Comparison of ENCODE assay signal across 11 cellular contexts in the genomic region with DNA sequence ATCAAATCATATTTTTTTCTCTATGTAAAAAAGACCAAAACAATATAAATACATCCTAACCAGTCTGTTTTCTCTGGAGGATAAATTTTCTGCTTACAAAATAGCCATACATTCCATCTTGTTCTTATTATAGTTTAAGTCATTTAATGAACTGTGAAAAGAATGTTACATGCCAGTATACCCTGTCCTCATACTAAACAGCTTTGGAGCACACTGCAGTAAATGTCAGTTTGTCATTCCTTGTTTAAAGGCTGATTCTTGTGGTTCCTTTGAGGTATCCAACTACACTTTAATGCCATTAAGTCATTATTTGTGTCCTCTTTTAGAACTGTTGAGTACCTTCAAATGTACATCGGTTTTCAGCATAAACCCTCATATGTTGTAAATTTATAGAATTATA.
"Had no signal": no experiment of that assay in that cellular context is flagged by ENCODE, and none has a peak within 500 bp of the region (broad histone marks: within the 10 kb centered on the region; RNA-seq: fewer than 3 reads in every experiment).

No MANE protein-coding gene starts in this region.

- H3K4me1 ChIP-seq: heart left ventricle, left lung, pancreas, stomach had no signal

- H3K36me3 ChIP-seq: heart left ventricle, left lung, pancreas, stomach had no signal

- ATAC-seq: activated CD4-positive, CD25-positive, alpha-beta regulatory T cell treated with anti-CD3 and anti-CD28 coated beads, Interleukin-2, amount 50 U/mL, for 24 hours; heart left ventricle; left lung; pancreas had no signal

- H3K9me3 ChIP-seq: left lung, pancreas, stomach had no signal

- H3K4me3 ChIP-seq: heart left ventricle, left lung, pancreas, stomach had no signal

- H3K27me3 ChIP-seq: foreskin keratinocyte, heart left ventricle, left lung, stomach had no signal

- H3K27ac ChIP-seq: heart left ventricle, left lung, pancreas, stomach had no signal

- DNase-seq: activated naive CD4-positive, alpha-beta T cell treated with anti-CD3 and anti-CD28 coated beads, Interleukin-2, amount 50 U/mL, for 16 hours; effector memory CD4-positive, alpha-beta T cell; erythroblast; heart left ventricle; islet precursor cell; left lung; pancreas; stimulated activated CD4-positive, alpha-beta T cell treated with anti-CD3 and anti-CD28 coated beads, Interleukin-4, amount 100 ng/mL, for 4 hours; stomach had no signal
